ENCODE assay signal across 9 cellular contexts in the genomic region with DNA sequence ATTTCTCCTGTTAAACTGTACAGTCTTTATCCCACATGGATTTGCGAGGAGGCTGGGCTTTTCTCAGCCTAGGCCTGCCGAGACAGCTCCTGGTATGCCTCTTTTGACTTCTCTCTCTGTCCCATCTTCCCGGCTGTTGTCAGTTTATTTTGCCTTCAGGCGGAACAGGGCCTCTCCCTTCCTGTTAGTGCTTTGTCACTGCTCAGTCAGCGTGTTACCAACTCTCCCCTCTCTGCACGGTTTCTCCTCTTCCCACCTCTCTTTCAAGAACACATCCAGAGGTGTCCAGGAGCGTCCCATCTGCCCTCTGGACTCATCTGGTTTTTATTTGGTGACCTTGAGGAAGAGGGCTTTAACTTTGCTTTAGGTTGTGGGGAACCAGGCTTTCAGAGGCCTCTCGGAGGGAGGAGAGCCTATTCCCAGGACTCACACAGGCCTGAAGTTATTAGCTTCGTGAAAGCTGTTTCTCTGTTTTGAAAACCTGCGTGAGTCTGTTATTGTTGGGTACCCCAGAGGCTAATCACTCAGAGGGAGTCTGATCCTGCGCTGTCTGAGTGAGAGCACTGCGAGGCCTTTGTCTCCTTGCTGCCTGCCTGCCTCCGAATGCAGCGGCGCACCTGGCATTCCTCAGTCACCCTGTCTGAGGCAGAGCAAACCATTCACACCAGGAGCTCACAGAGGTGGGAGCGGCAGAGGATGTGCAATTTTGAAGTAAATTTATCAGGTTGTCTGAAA.
DNase-seq lines count a peak whose midpoint lies in the region; TF ChIP-seq lines count a peak whose summit lies in the region.
"Had no signal": no experiment of that assay in that cellular context is flagged by ENCODE, and none has a peak within 500 bp of the region (broad histone marks: within the 10 kb centered on the region; RNA-seq: fewer than 3 reads in every experiment).

No MANE protein-coding gene starts in this region.

- H3K27me3 ChIP-seq in iPS-15b (ENCODE audit: control insufficient read depth, insufficient read depth, low read length): no peaks in the 10 kb centered on the region
- H3K27me3 ChIP-seq in thymus (ENCODE audit: control insufficient read depth, insufficient read depth): no peaks in the 10 kb centered on the region
- H3K27me3 ChIP-seq in Peyer's patch: no peaks in the 10 kb centered on the region
- H3K27me3 ChIP-seq in adrenal gland: no peaks in the 10 kb centered on the region

- peaks cover 32% of the 10 kb centered on the region for H3K4me1 Mint-ChIP-seq in brain
- H3K4me1 Mint-ChIP-seq: central memory CD8-positive, alpha-beta T cell; stimulated activated memory B cell treated with anti-CD40 and anti-IgM and Interleukin-4, amounts not matched to agents 10 μg/mL and 1 μg/mL and 100 μg/mL, for 72 hours had no signal

- TF ChIP-seq POLR2A in Peyer's patch (IDR thresholded peaks at IDR 0.05) (no peak), adrenal gland (IDR thresholded peaks at IDR 0.05) (no peak)

- intact Hi-C loops in adrenal gland (cut with DNase I): no loop called here

- WGBS in thymus: 88% methylated on average over 16 of the region's 16 CpGs
- 71 to 74% (median 72%) methylated on average over 16 of the region's 16 CpGs for WGBS in adrenal gland, 4 donors

- H3K36me3 Mint-ChIP-seq in brain: no peaks in the 10 kb centered on the region
- H3K36me3 Mint-ChIP-seq: stimulated activated memory B cell treated with anti-CD40 and anti-IgM and Interleukin-4, amounts not matched to agents 10 μg/mL and 1 μg/mL and 100 μg/mL, for 72 hours had no signal

- peak overlapping the region in 4 of 5 experiments; percentile 15 to 27 (median 18) for H3K4me3 Mint-ChIP-seq in brain
- H3K4me3 Mint-ChIP-seq: central memory CD8-positive, alpha-beta T cell; stimulated activated memory B cell treated with anti-CD40 and anti-IgM and Interleukin-4, amounts not matched to agents 10 μg/mL and 1 μg/mL and 100 μg/mL, for 72 hours had no signal

- DNase-seq in NCI-H1417 treated with DMSO at 0.1 percent for 48 hours (lab: John Stamatoyannopoulos, UW) (peak; percentile 23), Peyer's patch (no peak), adrenal gland (no peak), midbrain (lab: John Stamatoyannopoulos, UW) (no peak)

- peak overlapping the region in 4 of 5 experiments; percentile 71 to 92 (median 86) for H3K27ac Mint-ChIP-seq in brain
- H3K27ac Mint-ChIP-seq: stimulated activated memory B cell treated with anti-CD40 and anti-IgM and Interleukin-4, amounts not matched to agents 10 μg/mL and 1 μg/mL and 100 μg/mL, for 72 hours had no signal

- TF ChIP-seq CTCF in brain (conservative IDR thresholded peaks at IDR 0.05): no peak
- TF ChIP-seq CTCF in Peyer's patch (IDR thresholded peaks at IDR 0.05): no peak
- no peak for TF ChIP-seq CTCF in adrenal gland (IDR thresholded peaks at IDR 0.05)

- H3K4me1 ChIP-seq in iPS-15b (ENCODE audit: control insufficient read depth, insufficient read depth, low read length) (peaks cover 12% of the 10 kb centered on the region), thymus (ENCODE audit: control insufficient read depth, insufficient read depth, low read length) (no peaks in the 10 kb centered on the region), Peyer's patch (no peaks in the 10 kb centered on the region), adrenal gland (replicated peaks in 1 of 2) (no peaks in the 10 kb centered on the region)

- peaks cover 0 to 20% (median 12%) of the 10 kb centered on the region in 5 experiments for H3K9me3 Mint-ChIP-seq in brain

- H3K36me3 ChIP-seq in iPS-15b (ENCODE audit: control insufficient read depth, insufficient read depth, low read length) (no peaks in the 10 kb centered on the region), thymus (ENCODE audit: control insufficient read depth, insufficient read depth) (no peaks in the 10 kb centered on the region), Peyer's patch (no peaks in the 10 kb centered on the region), adrenal gland (replicated peaks in 1 of 2) (no peaks in the 10 kb centered on the region)

- H3K27me3 Mint-ChIP-seq in brain: peaks cover 3% of the 10 kb centered on the region
- H3K27me3 Mint-ChIP-seq: central memory CD8-positive, alpha-beta T cell; stimulated activated memory B cell treated with anti-CD40 and anti-IgM and Interleukin-4, amounts not matched to agents 10 μg/mL and 1 μg/mL and 100 μg/mL, for 72 hours had no signal

- H3K27ac ChIP-seq in thymus (ENCODE audit: low read depth) (peak overlapping the region; percentile 53), Peyer's patch (peak overlapping the region in 2 of 4 donors; percentile 12 to 15), adrenal gland (peak overlapping the region in 1 of 5 donors; percentile 52)

- no peak overlapping the region for H3K4me3 ChIP-seq in iPS-15b (ENCODE audit: low read depth, low read length)
- H3K4me3 ChIP-seq in thymus (ENCODE audit: low read length): no peak overlapping the region
- H3K4me3 ChIP-seq in Peyer's patch: no peak overlapping the region
- no peak overlapping the region for H3K4me3 ChIP-seq in adrenal gland

- H3K9me3 ChIP-seq in iPS-15b (ENCODE audit: control insufficient read depth, insufficient read depth, low read length): no peaks in the 10 kb centered on the region
- no peaks in the 10 kb centered on the region for H3K9me3 ChIP-seq in thymus (ENCODE audit: control insufficient read depth)
- no peaks in the 10 kb centered on the region for H3K9me3 ChIP-seq in Peyer's patch
- no peaks in the 10 kb centered on the region for H3K9me3 ChIP-seq in adrenal gland (replicated peaks in 1 of 3)

- peak overlapping the region; percentile 14 for H3K9ac ChIP-seq in iPS-15b (ENCODE audit: low read depth, low read length)
